ENCODE assay signal across 10 cellular contexts in genomic region chr13:96229356-96229755, GRCh38.
DNase-seq lines count a peak whose midpoint lies in the region; ATAC-seq and TF ChIP-seq lines count a peak whose summit lies in the region.
"Had no signal": no experiment of that assay in that cellular context is flagged by ENCODE, and none has a peak within 500 bp of the region (broad histone marks: within the 10 kb centered on the region; RNA-seq: fewer than 3 reads in every experiment).

No MANE protein-coding gene starts in this region.

- H3K36me3 ChIP-seq in NT2/D1 (ENCODE audit: insufficient read depth, insufficient read length, low read length) = no peaks in the 10 kb centered on the region
- H3K36me3 ChIP-seq in CD4-positive, alpha-beta memory T cell (ENCODE audit: insufficient read depth, low read length) = no peaks in the 10 kb centered on the region
- H3K36me3 ChIP-seq: thoracic aorta had no signal

- peak; percentile 65 for TF ChIP-seq CTCF in GM12865 (IDR thresholded peaks at IDR 0.05; ENCODE audit: insufficient read depth, low read depth, low read length, missing control alignments)

- H3K27me3 Mint-ChIP-seq in activated naive CD8-positive, alpha-beta T cell treated with anti-CD3 and anti-CD28 coated beads, Interleukin-2, amount 50 U/mL, for 24 hours = no peaks in the 10 kb centered on the region
- H3K27me3 Mint-ChIP-seq in CD4-positive, alpha-beta memory T cell = no peaks in the 10 kb centered on the region

- no peak overlapping the region for H3K27ac Mint-ChIP-seq in activated naive CD8-positive, alpha-beta T cell treated with anti-CD3 and anti-CD28 coated beads, Interleukin-2, amount 50 U/mL, for 24 hours
- no peak overlapping the region for H3K27ac Mint-ChIP-seq in CD4-positive, alpha-beta memory T cell
- H3K27ac Mint-ChIP-seq: IgD-negative memory B cell had no signal

- no peaks in the 10 kb centered on the region for H3K9me3 ChIP-seq in NT2/D1 (ENCODE audit: insufficient read depth, low read length)
- no peaks in the 10 kb centered on the region for H3K9me3 ChIP-seq in CD4-positive, alpha-beta memory T cell (ENCODE audit: control insufficient read depth in 1 of 2, low read length in 2 of 2)
- H3K9me3 ChIP-seq: thoracic aorta had no signal

- H3K4me1 ChIP-seq in NT2/D1 (ENCODE audit: insufficient read depth, insufficient read length) = no peaks in the 10 kb centered on the region
- no peaks in the 10 kb centered on the region for H3K4me1 ChIP-seq in CD4-positive, alpha-beta memory T cell (ENCODE audit: insufficient read depth, low read length)

- peak; percentile 60 for ATAC-seq in HG02610 (IDR thresholded peaks at IDR 0.05; ENCODE audit: unreplicated experiment)
- no peak for ATAC-seq in activated naive CD8-positive, alpha-beta T cell treated with anti-CD3 and anti-CD28 coated beads, Interleukin-2, amount 50 U/mL, for 24 hours

- no peak overlapping the region for H3K27ac ChIP-seq in CD4-positive, alpha-beta memory T cell (ENCODE audit: low read depth, low read length)
- H3K27ac ChIP-seq: thoracic aorta had no signal

- H3K9ac ChIP-seq in NT2/D1 (ENCODE audit: insufficient read length, low read depth) = no peak overlapping the region

- intact Hi-C loops in CD4-positive, alpha-beta memory T cell (cut with micrococcal nuclease) = no loop called here

- no peaks in the 10 kb centered on the region for H3K36me3 Mint-ChIP-seq in activated naive CD8-positive, alpha-beta T cell treated with anti-CD3 and anti-CD28 coated beads, Interleukin-2, amount 50 U/mL, for 24 hours (ENCODE audit: low read depth)
- H3K36me3 Mint-ChIP-seq in CD4-positive, alpha-beta memory T cell = no peaks in the 10 kb centered on the region
- H3K36me3 Mint-ChIP-seq: IgD-negative memory B cell had no signal

- H3K4me3 ChIP-seq in GM12865 (ENCODE audit: low read depth, low read length) (no peak overlapping the region), NT2/D1 (ENCODE audit: insufficient read length, low read depth) (no peak overlapping the region)
- no peak overlapping the region for H3K4me3 ChIP-seq in CD4-positive, alpha-beta memory T cell (ENCODE audit: low read length in 2 of 2)
- H3K4me3 ChIP-seq: thoracic aorta had no signal

- POLR2A ChIA-PET in CD4-positive, alpha-beta memory T cell (lab: Charles Lee; ENCODE audit: partially characterized antibody) = no interaction called here

- peak; percentile 54 for DNase-seq in GM12865 (ENCODE audit: low read depth)
- peak; percentile 18 for DNase-seq in NT2/D1 (ENCODE audit: low read depth, low spot score)
- DNase-seq in iPS DF 4.7 (ENCODE audit: extremely low read depth, low spot score) = peak; percentile 41
- DNase-seq in AG20443 (ENCODE audit: low spot score) = no peak
- DNase-seq in activated naive CD8-positive, alpha-beta T cell treated with anti-CD3 and anti-CD28 coated beads, Interleukin-2, amount 50 U/mL, for 24 hours = no peak
- no peak for DNase-seq in COLO829 (ENCODE audit: low spot score)
- no peak for DNase-seq in CD4-positive, alpha-beta memory T cell

- CTCF ChIA-PET in CD4-positive, alpha-beta memory T cell (lab: Charles Lee; ENCODE audit: partially characterized antibody) = no interaction called here

- H3K4me1 Mint-ChIP-seq in activated naive CD8-positive, alpha-beta T cell treated with anti-CD3 and anti-CD28 coated beads, Interleukin-2, amount 50 U/mL, for 24 hours = no peaks in the 10 kb centered on the region
- H3K4me1 Mint-ChIP-seq in CD4-positive, alpha-beta memory T cell = no peaks in the 10 kb centered on the region
- H3K4me1 Mint-ChIP-seq: IgD-negative memory B cell had no signal

- no peaks in the 10 kb centered on the region for H3K9me3 Mint-ChIP-seq in activated naive CD8-positive, alpha-beta T cell treated with anti-CD3 and anti-CD28 coated beads, Interleukin-2, amount 50 U/mL, for 24 hours
- H3K9me3 Mint-ChIP-seq in CD4-positive, alpha-beta memory T cell = no peaks in the 10 kb centered on the region
- H3K9me3 Mint-ChIP-seq: IgD-negative memory B cell had no signal

- H3K27me3 ChIP-seq in NT2/D1 (ENCODE audit: insufficient read depth, insufficient read length) = no peaks in the 10 kb centered on the region
- H3K27me3 ChIP-seq in CD4-positive, alpha-beta memory T cell (ENCODE audit: insufficient read depth, low read length) = no peaks in the 10 kb centered on the region

- no peak overlapping the region for H3K4me3 Mint-ChIP-seq in activated naive CD8-positive, alpha-beta T cell treated with anti-CD3 and anti-CD28 coated beads, Interleukin-2, amount 50 U/mL, for 24 hours
- no peak overlapping the region for H3K4me3 Mint-ChIP-seq in CD4-positive, alpha-beta memory T cell
- H3K4me3 Mint-ChIP-seq: IgD-negative memory B cell had no signal

Comparison
In these comparisons a context has a peak if more than half of its experiments do, and no peak if none do; other contexts are left out.
1. DNase-seq: peak in GM12865 (single experiment), NT2/D1 (single experiment) and iPS DF 4.7 (single experiment); none in AG20443 (single experiment), activated naive CD8-positive, alpha-beta T cell treated with anti-CD3 and anti-CD28 coated beads, Interleukin-2, amount 50 U/mL, for 24 hours (single experiment), COLO829 (single experiment) and CD4-positive, alpha-beta memory T cell (0 of 5).